1 cellular context compared by ENCODE assay signal in genomic region chr7:117217636-117218035, GRCh38.
TF ChIP-seq lines count a peak whose summit lies in the region.

No MANE protein-coding gene starts in this region.

TF ChIP-seq in IMR-90, 13 proteins besides CTCF, POLR2A, EP300 and RAD21 (continued from another document):
- TF ChIP-seq USF2 (IDR thresholded peaks at IDR 0.05; ENCODE audit: low read depth, low read length) (no peak), MXI1 (IDR thresholded peaks at IDR 0.05; ENCODE audit: borderline replicate concordance, low read depth, low read length) (no peak), CHD1 (IDR thresholded peaks at IDR 0.05; ENCODE audit: low read depth, low read length) (no peak), FOS (IDR thresholded peaks at IDR 0.05; ENCODE audit: low read depth, low read length) (no peak), MAZ (IDR thresholded peaks at IDR 0.05; ENCODE audit: borderline replicate concordance, low read depth, low read length) (no peak), CEBPB (IDR thresholded peaks at IDR 0.05; ENCODE audit: low read depth, low read length) (no peak), SMC3 (IDR thresholded peaks at IDR 0.05; ENCODE audit: low read depth, low read length) (no peak), MAFK (IDR thresholded peaks at IDR 0.05; ENCODE audit: low read depth, low read length) (no peak), RCOR1 (IDR thresholded peaks at IDR 0.05; ENCODE audit: insufficient replicate concordance, low read length) (no peak), ELK1 (IDR thresholded peaks at IDR 0.05; ENCODE audit: borderline replicate concordance, low read depth, low read length) (no peak), BHLHE40 (IDR thresholded peaks at IDR 0.05; ENCODE audit: low read depth, low read length) (no peak), NFE2L2 (IDR thresholded peaks at IDR 0.05; ENCODE audit: low read depth, low read length) (no peak)
TF ChIP-seq in IMR-90: peak in this region for 0.
